15 cellular contexts compared by ENCODE assay signal in the genomic region with DNA sequence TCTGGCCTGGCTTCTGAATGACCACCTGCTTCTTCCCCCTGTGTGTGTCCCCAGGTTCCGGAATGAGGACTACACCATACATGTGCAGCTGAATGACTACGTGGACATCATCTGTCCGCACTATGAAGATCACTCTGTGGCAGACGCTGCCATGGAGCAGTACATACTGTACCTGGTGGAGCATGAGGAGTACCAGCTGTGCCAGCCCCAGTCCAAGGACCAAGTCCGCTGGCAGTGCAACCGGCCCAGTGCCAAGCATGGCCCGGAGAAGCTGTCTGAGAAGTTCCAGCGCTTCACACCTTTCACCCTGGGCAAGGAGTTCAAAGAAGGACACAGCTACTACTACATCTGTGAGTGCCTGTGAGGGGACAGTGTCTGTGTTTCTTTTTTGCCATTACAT. TPM values are rescaled to one million over a fixed set of nuclear protein-coding genes. Genes with fewer than 3 reads are reported as not detected.
DNase-seq lines count a peak whose midpoint lies in the region; ATAC-seq, FAIRE-seq and TF ChIP-seq lines count a peak whose summit lies in the region.
"Had no signal": no experiment of that assay in that cellular context is flagged by ENCODE, and none has a peak within 500 bp of the region (broad histone marks: within the 10 kb centered on the region; RNA-seq: fewer than 3 reads in every experiment).

No MANE protein-coding gene starts in this region.

- H2AFZ ChIP-seq in parathyroid adenoma = no peak overlapping the region

- peaks cover 18 to 34% (median 22%) of the 10 kb centered on the region in 11 experiments for H3K27me3 ChIP-seq in BLaER1 treated with 17β-estradiol and CSF1 and Interleukin-3, amounts not matched to agents 10 nM and 100 nM
- H3K27me3 ChIP-seq in parathyroid adenoma (ENCODE audit: control insufficient read depth, insufficient read depth, low read length) = no peaks in the 10 kb centered on the region

- H3K27ac ChIP-seq in BLaER1 treated with 17β-estradiol and CSF1 and Interleukin-3, amounts not matched to agents 10 nM and 100 nM = no peak overlapping the region
- H3K27ac ChIP-seq in kidney (ENCODE audit: low read depth in 2 of 2, low read length in 2 of 2) = peak overlapping the region; percentile 45 to 90
- no peak overlapping the region for H3K27ac ChIP-seq in parathyroid adenoma

- H3K27ac Mint-ChIP-seq in chondrocyte (ENCODE audit: unreplicated experiment) = peak overlapping the region; percentile 22
- H3K27ac Mint-ChIP-seq: natural killer cell had no signal

- 0 out of 22 replicates have a peak overlapping the region, but pooled peaks of 1 of the 11 experiments have one; percentile 2 for H3K9ac ChIP-seq in BLaER1 treated with 17β-estradiol and CSF1 and Interleukin-3, amounts not matched to agents 10 nM and 100 nM
- H3K9ac ChIP-seq in kidney (ENCODE audit: low read length in 2 of 2) (peak overlapping the region; percentile 12 to 83), parathyroid adenoma (no peak overlapping the region)

- H4K20me1 ChIP-seq in BLaER1 treated with 17β-estradiol and CSF1 and Interleukin-3, amounts not matched to agents 10 nM and 100 nM = peaks cover 0 to 3% (median 0%) of the 10 kb centered on the region in 11 experiments; a peak in 2 of 22 replicates

- H3K4me1 Mint-ChIP-seq in chondrocyte (ENCODE audit: low read depth) = peaks cover 61% of the 10 kb centered on the region

- H3K4me3 Mint-ChIP-seq in chondrocyte (ENCODE audit: unreplicated experiment) = no peak overlapping the region
- H3K4me3 Mint-ChIP-seq: activated naive CD4-positive, alpha-beta T cell treated with anti-CD3 and anti-CD28 coated beads for 36 hours; natural killer cell had no signal

- FAIRE-seq in kidney (lab: Jason Lieb, UNC) = no peak

- peaks cover 0 to 37% (median 27%) of the 10 kb centered on the region in 11 experiments; a peak in 15 of 22 replicates for H3K36me3 ChIP-seq in BLaER1 treated with 17β-estradiol and CSF1 and Interleukin-3, amounts not matched to agents 10 nM and 100 nM
- H3K36me3 ChIP-seq in kidney (ENCODE audit: control insufficient read depth in 1 of 2, insufficient read depth in 2 of 2, low read length in 2 of 2) = peaks cover 23 to 31% of the 10 kb centered on the region in 2 donors
- H3K36me3 ChIP-seq in parathyroid adenoma (ENCODE audit: control insufficient read depth, insufficient read depth, low read length) = no peaks in the 10 kb centered on the region

- peak overlapping the region in 8 of 11 experiments; percentile 33 to 100 (median 95); a peak in 14 of 22 replicates for H3K4me2 ChIP-seq in BLaER1 treated with 17β-estradiol and CSF1 and Interleukin-3, amounts not matched to agents 10 nM and 100 nM
- H3K4me2 ChIP-seq in parathyroid adenoma (ENCODE audit: low read length) = peak overlapping the region; percentile 20

- intact Hi-C loops in kidney (cut with DNase I) = no loop called here

- H3K79me2 ChIP-seq in parathyroid adenoma = no peaks in the 10 kb centered on the region

- H3K9me3 Mint-ChIP-seq in chondrocyte (ENCODE audit: low read depth) = no peaks in the 10 kb centered on the region
- H3K9me3 Mint-ChIP-seq: activated naive CD4-positive, alpha-beta T cell treated with anti-CD3 and anti-CD28 coated beads for 36 hours; natural killer cell had no signal

- no peak for DNase-seq in chondrocyte (ENCODE audit: low spot score)
- no peak for DNase-seq in kidney
- DNase-seq in NOMO-1 treated with DMSO at 0.1 percent for 48 hours (lab: John Stamatoyannopoulos, UW; ENCODE audit: unreplicated experiment) = no peak
- DNase-seq in SW480 (ENCODE audit: low spot score) = no peak
- DNase-seq in DMS 273 (lab: John Stamatoyannopoulos, UW; ENCODE audit: unreplicated experiment) = no peak
- DNase-seq: activated naive CD4-positive, alpha-beta T cell treated with anti-CD3 and anti-CD28 coated beads for 36 hours; cerebellar nuclear complex; DMS153; natural killer cell; NCI-H1417 treated with DMSO at 0.1 percent for 48 hours; NCI-H526; SHP77 treated with DMSO at 0.1 percent for 48 hours had no signal

- no peak for ATAC-seq in GM21786 (IDR thresholded peaks at IDR 0.05; ENCODE audit: unreplicated experiment)
- ATAC-seq: natural killer cell had no signal

- no peaks in the 10 kb centered on the region for H3K27me3 Mint-ChIP-seq in chondrocyte (ENCODE audit: low read depth)

- no peaks in the 10 kb centered on the region for H3K9me3 ChIP-seq in BLaER1 treated with 17β-estradiol and CSF1 and Interleukin-3, amounts not matched to agents 10 nM and 100 nM (replicated peaks in 1 of 11)
- H3K9me3 ChIP-seq in kidney (ENCODE audit: control insufficient read depth in 1 of 2, low read length in 2 of 2) = no peaks in the 10 kb centered on the region
- no peaks in the 10 kb centered on the region for H3K9me3 ChIP-seq in parathyroid adenoma (ENCODE audit: control insufficient read depth, low read length)

- H3K36me3 Mint-ChIP-seq in chondrocyte (ENCODE audit: low read depth) = peaks cover 15% of the 10 kb centered on the region
- H3K36me3 Mint-ChIP-seq: natural killer cell had no signal

- H3K4me1 ChIP-seq in BLaER1 treated with 17β-estradiol and CSF1 and Interleukin-3, amounts not matched to agents 10 nM and 100 nM = peaks cover 53 to 77% (median 67%) of the 10 kb centered on the region in 10 experiments
- H3K4me1 ChIP-seq in kidney (ENCODE audit: control insufficient read depth in 1 of 2, insufficient read depth in 1 of 2, low read depth in 1 of 2, low read length in 2 of 2) = peaks cover 22 to 39% of the 10 kb centered on the region in 2 donors
- peaks cover 2% of the 10 kb centered on the region for H3K4me1 ChIP-seq in parathyroid adenoma

- TF ChIP-seq CTCF in chondrocyte (IDR thresholded peaks at IDR 0.05) = no peak
- TF ChIP-seq CTCF in kidney (IDR thresholded peaks at IDR 0.05; ENCODE audit: borderline replicate concordance, extremely low read depth, insufficient read depth) = no peak
- no peak for TF ChIP-seq CTCF in parathyroid adenoma (IDR thresholded peaks at IDR 0.05)

- H3K4me3 ChIP-seq in BLaER1 treated with 17β-estradiol and CSF1 and Interleukin-3, amounts not matched to agents 10 nM and 100 nM = no peak overlapping the region
- peak overlapping the region; percentile 96 to 99 for H3K4me3 ChIP-seq in kidney (ENCODE audit: low read length in 2 of 2)
- H3K4me3 ChIP-seq in parathyroid adenoma (ENCODE audit: low read depth, low read length) = peak overlapping the region; percentile 75

RNA-seq across cellular contexts. Expression of a gene that starts 3.6 kb away (rescaled TPM):
- 10.9 to 27.6 TPM (median 12.6 TPM) in 3 replicates for total RNA-seq in chondrocyte
- total RNA-seq in kidney = 133 TPM
- 61.1 TPM for polyA plus RNA-seq in kidney (ENCODE audit: insufficient read depth, low read depth, low replicate concordance)

RNA-seq across cellular contexts. Expression of a gene that starts 4.4 kb away (rescaled TPM):
- 34.0 to 40.3 TPM (median 37.9 TPM) in 3 replicates for total RNA-seq in chondrocyte
- 34.8 TPM for total RNA-seq in kidney
- 61.8 TPM for polyA plus RNA-seq in kidney (ENCODE audit: insufficient read depth, low read depth, low replicate concordance)

RNA-seq across cellular contexts. Expression of a gene that starts 9.0 kb away (rescaled TPM):
- total RNA-seq in chondrocyte (41.3 to 73.3 TPM (median 48.9 TPM) in 3 replicates), kidney (84.4 TPM)
- polyA plus RNA-seq in kidney (ENCODE audit: insufficient read depth, low read depth, low replicate concordance) = 237 TPM

RNA-seq across cellular contexts. Expression of a gene that starts 41.8 kb away (rescaled TPM):
- total RNA-seq in chondrocyte (159 to 202 TPM (median 174 TPM) in 3 replicates), kidney (198 TPM)
- 351 TPM for polyA plus RNA-seq in kidney (ENCODE audit: insufficient read depth, low read depth, low replicate concordance)

RNA-seq across cellular contexts. Expression of a gene that starts 42.4 kb away (rescaled TPM):
- 9.6 to 10.7 TPM (median 9.7 TPM) in 3 replicates for total RNA-seq in chondrocyte
- 2.1 TPM for total RNA-seq in kidney
- polyA plus RNA-seq in kidney (ENCODE audit: insufficient read depth, low read depth, low replicate concordance) = 0.28 TPM

Comparison
In these comparisons a context has a peak if more than half of its experiments do, and no peak if none do; other contexts are left out.
1. H3K27ac ChIP-seq: peak in kidney (2 of 2); none in BLaER1 treated with 17β-estradiol and CSF1 and Interleukin-3, amounts not matched to agents 10 nM and 100 nM (0 of 11) and parathyroid adenoma (single experiment).
2. H3K4me3 ChIP-seq: peak in kidney (2 of 2) and parathyroid adenoma (single experiment); none in BLaER1 treated with 17β-estradiol and CSF1 and Interleukin-3, amounts not matched to agents 10 nM and 100 nM (0 of 10).